8 cellular contexts compared by ENCODE assay signal in the genomic region with DNA sequence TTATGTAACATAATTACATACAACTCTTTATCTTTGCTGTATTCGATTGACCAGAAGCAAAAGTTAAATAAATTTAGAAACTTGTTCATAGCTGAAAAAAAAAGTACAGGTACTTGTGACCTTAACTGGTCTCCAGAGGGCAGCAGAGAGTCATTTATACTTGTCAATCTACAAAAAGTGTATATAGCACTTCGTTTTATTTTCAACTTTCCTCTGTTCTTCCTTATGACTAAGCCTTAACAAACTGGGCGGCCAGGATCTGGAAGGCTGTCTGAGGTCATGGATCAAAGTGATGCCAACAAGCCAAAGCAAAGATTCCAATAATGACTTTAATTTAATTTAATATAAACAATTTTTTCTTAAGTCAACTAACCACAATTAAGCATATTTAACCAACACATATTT. TPM values are rescaled to one million over a fixed set of nuclear protein-coding genes. Genes with fewer than 3 reads are reported as not detected.
DNase-seq lines count a peak whose midpoint lies in the region; ATAC-seq, FAIRE-seq and TF ChIP-seq lines count a peak whose summit lies in the region.

No MANE protein-coding gene starts in this region.

- no peak overlapping the region for H3K4me3 ChIP-seq in Peyer's patch
- H3K4me3 ChIP-seq in GM12878 = no peak overlapping the region

- no peak overlapping the region for H3K9ac ChIP-seq in GM12878 (ENCODE audit: control insufficient read depth, insufficient read depth, low read length)

- TF ChIP-seq EP300 in GM12878 (IDR thresholded peaks at IDR 0.05; ENCODE audit: borderline replicate concordance in 1 of 2, control insufficient read depth in 1 of 2, low read depth in 2 of 2, low read length in 2 of 2) = no peak

- intact Hi-C loops in GM12878 (cut with micrococcal nuclease; ENCODE audit: unreplicated experiment) = loop anchor here (1.0 to 10.0 kb wide), 3 partner anchors 210 to 880 kb away; no protein-coding TSS in a partner anchor

- peak; percentile 62 for DNase-seq in stimulated activated CD4-positive, alpha-beta T cell treated with anti-CD3 and anti-CD28 coated beads, Interleukin-15, amount 100 ng/mL, for 24 hours
- no peak for DNase-seq in stimulated activated CD4-positive, alpha-beta T cell treated with anti-CD3 and anti-CD28 coated beads, Interleukin-4, amount 100 ng/mL, for 1 hour
- DNase-seq in HT-29 (ENCODE audit: low spot score) = peak; percentile 86
- DNase-seq in Peyer's patch = peak in 2 of 3 donors; percentile 54 to 57
- peak; percentile 28 for DNase-seq in GM12878 (ENCODE audit: low read depth, low spot score)
- peak; percentile 11 for DNase-seq in iPS DF 4.7 (ENCODE audit: extremely low read depth, low spot score)
- DNase-seq in stimulated activated CD4-positive, alpha-beta T cell treated with anti-CD3 and anti-CD28 coated beads, Interleukin-1b, Interleukin-23, amount 100 ng/mL, for 48 hours = peak; percentile 20

- BruUV-seq in GM12878 (replicated peaks; lab: Mats Ljungman, UMichigan) = no TSS peak

- TF ChIP-seq RAD21 in GM12878 (IDR thresholded peaks at IDR 0.05; ENCODE audit: insufficient read depth, low read depth, low read length) = peak; percentile 80

- no peaks in the 10 kb centered on the region for H3K79me2 ChIP-seq in GM12878 (ENCODE audit: control insufficient read depth, insufficient read depth, low read length)

- SMC1A ChIA-PET in GM12878 (lab: Charles Lee; ENCODE audit: uncharacterized antibody, unreplicated experiment) = interaction anchor here (0.7 to 2.2 kb wide), 11 partner anchors 26 to 1242 kb away, joined by 3 to 18 read pairs (median 3); no protein-coding TSS in a partner anchor

- no peaks in the 10 kb centered on the region for H3K4me1 ChIP-seq in Peyer's patch
- no peaks in the 10 kb centered on the region for H3K4me1 ChIP-seq in GM12878 (ENCODE audit: control insufficient read depth, insufficient read depth, low read length)

- H3K9me3 ChIP-seq in Peyer's patch = no peaks in the 10 kb centered on the region
- no peaks in the 10 kb centered on the region; the same call in 2 of the 3 replicates for H3K9me3 ChIP-seq in GM12878 (replicated peaks; ENCODE audit: control insufficient read depth, insufficient read depth, low read length)

- CTCF ChIA-PET in GM12878 (lab: Yijun Ruan, JAX) = interaction anchor here (0.6 to 3.2 kb wide), 29 partner anchors 9 to 1242 kb away, joined by 3 to 36 read pairs (median 4); no protein-coding TSS in a partner anchor

- H3K27me3 ChIP-seq in Peyer's patch (no peaks in the 10 kb centered on the region), GM12878 (replicated peaks in 1 of 2; ENCODE audit: control insufficient read depth in 2 of 2, insufficient read depth in 2 of 2, low read length in 1 of 2) (no peaks in the 10 kb centered on the region)

- H2AFZ ChIP-seq in GM12878 (ENCODE audit: control insufficient read depth, low read depth, low read length) = no peak overlapping the region

- ATAC-seq in GM12878 (peak; percentile 61), HG03196 (IDR thresholded peaks at IDR 0.05; ENCODE audit: unreplicated experiment) (no peak)

- peak; percentile 68 for FAIRE-seq in GM12878 (lab: Jason Lieb, UNC)

- WGBS in GM12878 (ENCODE audit: insufficient coverage, insufficient replicate concordance, low lambda C conversion rate, missing lambda C conversion rate) = 7% methylated on average over 3 of the region's 3 CpGs

- POLR2A ChIA-PET in GM12878 (lab: Charles Lee) = interaction anchor here (0.6 kb wide), 1 partner anchor 32 kb away, joined by 3 read pairs; no protein-coding TSS in a partner anchor

- H3K27ac ChIP-seq in Peyer's patch = no peak overlapping the region
- no peak overlapping the region for H3K27ac ChIP-seq in GM12878 (ENCODE audit: control insufficient read depth, insufficient read depth)

- no peaks in the 10 kb centered on the region for H4K20me1 ChIP-seq in GM12878 (ENCODE audit: control insufficient read depth, insufficient read depth)

- RAD21 ChIA-PET in GM12878 (lab: Charles Lee; ENCODE audit: unreplicated experiment) = interaction anchor here (0.9 to 1.2 kb wide), 9 partner anchors 157 to 1244 kb away, joined by 3 to 5 read pairs (median 3); no protein-coding TSS in a partner anchor

- no peak overlapping the region for H3K4me2 ChIP-seq in GM12878 (ENCODE audit: control insufficient read depth, insufficient read depth)

- no peak for TF ChIP-seq POLR2A in Peyer's patch (IDR thresholded peaks at IDR 0.05)
- no peak for TF ChIP-seq POLR2A in GM12878 (IDR thresholded peaks at IDR 0.05; ENCODE audit: low read depth, low read length)

- in situ Hi-C loops in GM12878 (cut with MboI) = loop anchor here (5.0 kb wide), 2 partner anchors 217 to 382 kb away; no protein-coding TSS in a partner anchor

- TF ChIP-seq CTCF in Peyer's patch (IDR thresholded peaks at IDR 0.05) = peak; percentile 17 to 87 (median 80)
- TF ChIP-seq CTCF in GM12878 (IDR thresholded peaks at IDR 0.05 in 2 of 3, conservative IDR thresholded peaks at IDR 0.05 in 1 of 3; ENCODE audit: control insufficient read depth in 2 of 3, extremely low read depth in 1 of 3, insufficient read depth in 1 of 3, low read depth in 3 of 3, low read length in 3 of 3) = peak; percentile 55 to 70 (median 62)

- H3K36me3 ChIP-seq in Peyer's patch (no peaks in the 10 kb centered on the region), GM12878 (ENCODE audit: control insufficient read depth in 2 of 2, insufficient read depth in 2 of 2, low read length in 1 of 2) (no peaks in the 10 kb centered on the region)

TF ChIP-seq in GM12878, 131 proteins besides CTCF, POLR2A, EP300 and RAD21:
- TF ChIP-seq SMC3 (IDR thresholded peaks at IDR 0.05; ENCODE audit: borderline replicate concordance, low read length) (peak; percentile 92), POLR2AphosphoS5 (IDR thresholded peaks at IDR 0.05; ENCODE audit: low read length) (no peak), ZNF384 (IDR thresholded peaks at IDR 0.05; ENCODE audit: borderline replicate concordance, low read depth, low read length) (peak; percentile 85)

RNA-seq across cellular contexts. Expression of gene C10orf67, which starts 29.8 kb away (rescaled TPM):
- 0.18 TPM in 1 of 2 replicates, not detected in the other for total RNA-seq in HT-29 (2014; rRNA removed; shearing (Covaris generic))
- total RNA-seq in Peyer's patch (1 to 10 TPM in 1 of 4 donors, not detected in 3; 1.2 TPM), GM12878 (2014; rRNA removed) (0.06 TPM in 1 of 2 replicates, not detected in the other), GM12878 (2014; rRNA removed; fragmentation: Illumina TruSeq; extraction: Trizol) (not detected in 2 replicates), GM12878 (2021) (not detected in 2 replicates)
- not detected in 2 replicates for total RNA-seq in GM12878 (2013; cell fraction: nucleolus; rRNA removed)
- not detected for polyA plus RNA-seq in GM12878 (2011; ENCODE audit: low read depth)
- polyA plus RNA-seq in GM12878 (2011; rRNA removed) (not detected in 2 replicates), GM12878 (2014; fragmentation: Illumina TruSeq; extraction: Trizol) (not detected in 2 replicates), GM12878 (2014; fragmentation: Nextera tagmentation; extraction: Ambion mirVana) (not detected), GM12878 (2014; rRNA removed) (not detected in 2 replicates), GM12878 (2016; fragmentation: Nextera tagmentation; extraction: Ambion mirVana) (not detected)
- 0.01 TPM in 1 of 2 replicates, not detected in the other for polyA plus RNA-seq in GM12878 (2011; cell fraction: cytosol; rRNA removed)
- not detected in 2 replicates for polyA plus RNA-seq in GM12878 (2011; cell fraction: nucleus; rRNA removed)
- polyA plus RNA-seq in GM12878 (2012) = not detected in 2 replicates
- polyA minus RNA-seq in GM12878 (2011; rRNA and poly(A)+ RNA removed) = not detected in 2 replicates
- polyA minus RNA-seq in GM12878 (2011; cell fraction: cytosol; rRNA and poly(A)+ RNA removed) = not detected in 2 replicates
- polyA minus RNA-seq in GM12878 (2011; cell fraction: nucleus; rRNA and poly(A)+ RNA removed) = not detected in 2 replicates
